In the genomic region with DNA sequence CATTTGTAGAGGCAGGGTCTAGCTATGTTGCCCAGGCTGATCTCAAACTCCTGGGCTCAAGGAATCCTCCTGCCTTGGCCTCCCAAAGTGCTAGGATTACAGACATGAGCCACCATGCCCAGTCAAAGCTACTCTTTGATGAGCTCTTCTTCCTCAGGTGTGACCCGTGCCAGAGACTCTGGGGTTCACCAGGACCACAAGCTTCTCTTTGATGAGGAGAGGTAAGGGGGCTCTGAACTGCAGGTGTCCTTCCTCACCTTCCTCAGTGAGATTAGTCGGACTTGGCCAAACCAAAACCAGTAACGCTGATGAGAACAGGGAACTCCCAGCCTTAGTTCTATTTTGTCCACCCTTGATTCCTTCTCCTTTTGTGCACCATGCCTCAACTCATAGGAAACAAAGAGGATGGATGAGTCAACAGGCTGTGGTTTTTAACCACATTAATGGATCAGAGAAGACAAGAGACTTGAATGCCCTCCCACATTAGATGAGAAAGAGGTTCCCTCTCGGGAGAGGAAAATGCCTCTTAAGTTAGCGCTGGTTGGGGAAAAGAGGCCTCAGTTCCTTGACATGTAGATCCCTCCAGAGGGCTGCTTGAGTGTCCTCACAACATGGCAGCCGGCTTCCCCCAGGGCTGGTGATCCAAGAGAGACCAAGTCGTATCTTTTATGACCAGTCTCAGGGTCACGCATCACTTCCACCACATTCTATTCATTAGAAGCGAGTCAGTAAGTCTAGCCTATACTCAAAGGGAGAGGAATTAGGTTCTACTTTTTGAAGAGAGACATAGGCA, we compare ENCODE assay signal across 9 cellular contexts.
DNase-seq lines count a peak whose midpoint lies in the region; ATAC-seq and TF ChIP-seq lines count a peak whose summit lies in the region.
"Had no signal": no experiment of that assay in that cellular context is flagged by ENCODE, and none has a peak within 500 bp of the region (broad histone marks: within the 10 kb centered on the region; RNA-seq: fewer than 3 reads in every experiment).

No MANE protein-coding gene starts in this region.

- peak; percentile 39 for DNase-seq in AG08396 (ENCODE audit: low spot score)
- peak; percentile 83 to 91 for DNase-seq in HL-60 (ENCODE audit: low read depth in 1 of 2, low spot score in 1 of 2)
- peak; percentile 20 to 37 for DNase-seq in activated CD4-positive, alpha-beta T cell treated with anti-CD3 and anti-CD28 coated beads, Interleukin-2, amount 50 U/mL, for 48 hours
- DNase-seq in glomerular visceral epithelial cell (ENCODE audit: extremely low spot score), result peak; percentile 69
- no peak for DNase-seq in HAP-1 (ENCODE audit: low spot score in 2 of 2)
- no peak for DNase-seq in GM20000 (ENCODE audit: low spot score)
- DNase-seq in NAMALWA (ENCODE audit: low spot score), result no peak

- no peak for TF ChIP-seq CTCF in HL-60 (IDR thresholded peaks at IDR 0.05; ENCODE audit: insufficient read depth, low read length)
- TF ChIP-seq CTCF in GM20000 (IDR thresholded peaks at IDR 0.05; ENCODE audit: extremely low read depth, missing control alignments), result no peak

- H3K36me3 ChIP-seq in HAP-1 (replicated peaks), result no peaks in the 10 kb centered on the region

- H3K27me3 ChIP-seq in HL-60 (ENCODE audit: insufficient read depth, poor library complexity, severe bottlenecking) (no peaks in the 10 kb centered on the region), HAP-1 (ENCODE audit: low read depth) (no peaks in the 10 kb centered on the region)
- H3K27me3 ChIP-seq: body of pancreas had no signal

- H3K4me3 ChIP-seq in HL-60 (replicated peaks; ENCODE audit: insufficient read depth, low read length), result no peak overlapping the region
- H3K4me3 ChIP-seq in HAP-1, result no peak overlapping the region
- H3K4me3 ChIP-seq: body of pancreas had no signal

- H3K9me3 ChIP-seq in HAP-1, result no peaks in the 10 kb centered on the region
- H3K9me3 ChIP-seq: body of pancreas had no signal

- H3K4me1 ChIP-seq in HAP-1, result no peaks in the 10 kb centered on the region
- H3K4me1 ChIP-seq: body of pancreas had no signal

- no peak for ATAC-seq in HG03439 (IDR thresholded peaks at IDR 0.05; ENCODE audit: unreplicated experiment)
- ATAC-seq: body of pancreas had no signal

- in situ Hi-C loops in HAP-1 (cut with MboI; ENCODE audit: low sequenced_read_pairs), result loop anchor here (25.0 kb wide), 2 partner anchors 188 to 863 kb away; partner anchors contain the start of gene RNF141

- no peak overlapping the region for H3K27ac ChIP-seq in HL-60 (replicated peaks)
- H3K27ac ChIP-seq: body of pancreas had no signal

Comparison
In these comparisons a context has a peak if more than half of its experiments do, and no peak if none do; other contexts are left out.
1. DNase-seq: peak in AG08396 (single experiment), HL-60 (2 of 2), activated CD4-positive, alpha-beta T cell treated with anti-CD3 and anti-CD28 coated beads, Interleukin-2, amount 50 U/mL, for 48 hours (2 of 2) and glomerular visceral epithelial cell (single experiment); none in HAP-1 (0 of 2), GM20000 (single experiment) and NAMALWA (single experiment).